9 cellular contexts compared by ENCODE assay signal in the genomic region with DNA sequence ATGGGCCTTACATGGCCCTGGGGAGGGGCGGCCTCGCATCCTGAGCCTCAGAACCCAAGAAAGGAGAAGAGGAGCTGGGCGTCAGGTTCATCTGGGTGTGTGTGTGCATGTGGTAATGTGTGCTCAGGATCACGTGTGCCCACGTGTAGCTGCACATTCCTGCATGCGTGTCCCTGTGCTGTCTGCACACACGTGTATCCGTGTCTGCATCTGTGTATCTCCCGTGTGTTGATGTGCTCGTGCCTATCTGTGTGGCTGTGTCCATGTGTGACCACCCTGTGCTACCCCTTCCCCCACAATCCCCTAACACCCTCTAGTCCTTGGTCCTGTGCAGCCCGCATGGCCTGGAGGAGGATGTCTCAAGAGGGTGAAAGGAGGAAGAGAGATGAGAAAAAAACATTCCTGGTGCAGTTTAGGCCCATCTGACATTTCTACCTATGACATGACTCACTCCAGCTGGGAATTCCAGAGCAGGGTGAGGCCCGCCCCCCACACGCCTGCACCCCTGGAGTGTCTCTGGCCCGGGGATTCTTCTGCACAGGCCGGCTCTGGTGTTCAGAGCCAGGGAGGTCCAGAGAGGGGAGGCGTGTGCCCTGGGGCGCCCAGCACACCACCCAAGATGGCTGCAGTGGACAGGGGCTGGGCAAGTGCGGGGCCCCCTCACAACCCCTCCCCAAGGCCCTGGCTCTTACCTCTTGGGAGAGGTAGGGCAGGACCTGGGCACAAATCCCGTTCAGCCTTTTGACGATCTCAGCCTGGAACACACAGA. TPM values are rescaled to one million over a fixed set of nuclear protein-coding genes. Genes with fewer than 3 reads are reported as not detected.
DNase-seq lines count a peak whose midpoint lies in the region; ATAC-seq and TF ChIP-seq lines count a peak whose summit lies in the region.
"Had no signal": no experiment of that assay in that cellular context is flagged by ENCODE, and none has a peak within 500 bp of the region (broad histone marks: within the 10 kb centered on the region; RNA-seq: fewer than 3 reads in every experiment).

No MANE protein-coding gene starts in this region.

- peaks cover 80% of the 10 kb centered on the region for H3K36me3 ChIP-seq in BLaER1
- H3K36me3 ChIP-seq in HUES64 (ENCODE audit: insufficient read depth, low read length): peaks cover 37% of the 10 kb centered on the region; the same call in 1 of the 2 replicates
- peaks cover 13 to 74% of the 10 kb centered on the region in 2 donors for H3K36me3 ChIP-seq in neuronal stem cell (replicated peaks in 1 of 2; ENCODE audit: control insufficient read depth in 2 of 2, insufficient read depth in 2 of 2, low read length in 2 of 2)
- peaks cover 17% of the 10 kb centered on the region for H3K36me3 ChIP-seq in MG63

- DNase-seq in choroid plexus epithelial cell (ENCODE audit: low read depth) (peak; percentile 72), neuronal stem cell (ENCODE audit: low spot score) (no peak), MG63 (no peak)
- DNase-seq in activated T-helper 1 cell treated with anti-CD3 and anti-CD28 coated beads, Interleukin-12 subunit alpha, Interleukin-12 subunit beta, Interleukin-2, Interleukin-4 antibody, amounts not matched to agents 30 ng/mL and 10 ng/mL and 1 ng/mL, durations not matched to agents 14 hours and 24 hours and 36 hours (ENCODE audit: low spot score): no peak
- no peak for DNase-seq in activated CD8-positive, alpha-beta memory T cell treated with anti-CD3 and anti-CD28 coated beads for 24 hours
- DNase-seq: SHP77 had no signal

- peak overlapping the region; percentile 80 for H2BK15ac ChIP-seq in neuronal stem cell (ENCODE audit: low read length)

- no peak for TF ChIP-seq CTCF in choroid plexus epithelial cell (conservative IDR thresholded peaks at IDR 0.05; ENCODE audit: low read depth, low read length)

- H3K4ac ChIP-seq in neuronal stem cell (ENCODE audit: low read length): peak overlapping the region; percentile 38

- WGBS in HUES64: 79% methylated on average over 19 of the region's 20 CpGs
- no CpG with 5 or more reads among the region's 20 CpGs for WGBS in neuronal stem cell (ENCODE audit: extremely low coverage in 2 of 2, insufficient read length in 2 of 2, insufficient replicate concordance in 1 of 2), 2 donors

- H4K20me1 ChIP-seq in BLaER1: peaks cover 74% of the 10 kb centered on the region

- H3K27me3 Mint-ChIP-seq in activated T-helper 1 cell treated with anti-CD3 and anti-CD28 coated beads, Interleukin-12 subunit alpha, Interleukin-12 subunit beta, Interleukin-2, Interleukin-4 antibody, amounts not matched to agents 30 ng/mL and 10 ng/mL and 1 ng/mL, durations not matched to agents 14 hours and 24 hours and 36 hours (ENCODE audit: insufficient read depth): no peaks in the 10 kb centered on the region

- H2BK120ac ChIP-seq in neuronal stem cell (ENCODE audit: low read depth, low read length): no peak overlapping the region

- H3K27ac Mint-ChIP-seq in activated T-helper 1 cell treated with anti-CD3 and anti-CD28 coated beads, Interleukin-12 subunit alpha, Interleukin-12 subunit beta, Interleukin-2, Interleukin-4 antibody, amounts not matched to agents 30 ng/mL and 10 ng/mL and 1 ng/mL, durations not matched to agents 14 hours and 24 hours and 36 hours: no peak overlapping the region

- no peaks in the 10 kb centered on the region for H3K9me3 Mint-ChIP-seq in activated T-helper 1 cell treated with anti-CD3 and anti-CD28 coated beads, Interleukin-12 subunit alpha, Interleukin-12 subunit beta, Interleukin-2, Interleukin-4 antibody, amounts not matched to agents 30 ng/mL and 10 ng/mL and 1 ng/mL, durations not matched to agents 14 hours and 24 hours and 36 hours

- peak overlapping the region; percentile 81 for H4K91ac ChIP-seq in neuronal stem cell (ENCODE audit: low read depth, low read length, poor library complexity)

- H3K27ac ChIP-seq in BLaER1 (0 out of 2 replicates have a peak overlapping the region, but pooled peaks have one; percentile 41), HUES64 (ENCODE audit: low read depth, low read length) (peak overlapping the region; percentile 49; the same call in 1 of the 2 replicates), neuronal stem cell (replicated peaks; ENCODE audit: low read length) (no peak overlapping the region)

- peak overlapping the region; percentile 84 for H3K18ac ChIP-seq in neuronal stem cell (ENCODE audit: low read length)

- H3K4me3 ChIP-seq in BLaER1 (no peak overlapping the region), HUES64 (ENCODE audit: low read length) (no peak overlapping the region), choroid plexus epithelial cell (ENCODE audit: low read depth, low read length) (no peak overlapping the region), neuronal stem cell (ENCODE audit: low read length in 2 of 2) (peak overlapping the region in 1 of 2 donors; percentile 59), MG63 (no peak overlapping the region)

- H3K27me3 ChIP-seq in BLaER1: no peaks in the 10 kb centered on the region
- peaks cover 2% of the 10 kb centered on the region for H3K27me3 ChIP-seq in HUES64 (ENCODE audit: insufficient read depth, low read length)
- peaks cover 0 to 4% (median 0%) of the 10 kb centered on the region in 3 experiments for H3K27me3 ChIP-seq in neuronal stem cell (ENCODE audit: control insufficient read depth in 3 of 3, insufficient read depth in 3 of 3, low read depth in 1 of 3, low read length in 3 of 3)
- H3K27me3 ChIP-seq in MG63: no peaks in the 10 kb centered on the region

- H3K4me1 ChIP-seq in BLaER1: peaks cover 69% of the 10 kb centered on the region
- peaks cover 30% of the 10 kb centered on the region for H3K4me1 ChIP-seq in HUES64 (ENCODE audit: insufficient read depth, low read length)
- peaks cover 4 to 17% of the 10 kb centered on the region in 2 donors for H3K4me1 ChIP-seq in neuronal stem cell (ENCODE audit: control insufficient read depth in 2 of 2, insufficient read depth in 1 of 2, low read depth in 1 of 2, low read length in 2 of 2)

- H3K9ac ChIP-seq in BLaER1 (0 out of 2 replicates have a peak overlapping the region, but pooled peaks have one; percentile 24), HUES64 (ENCODE audit: low read depth, low read length) (no peak overlapping the region), neuronal stem cell (ENCODE audit: low read depth, low read length, poor library complexity) (peak overlapping the region; percentile 74)

- H2BK5ac ChIP-seq in neuronal stem cell (ENCODE audit: low read length): peak overlapping the region; percentile 79

- H3K9me3 ChIP-seq in BLaER1 (no peaks in the 10 kb centered on the region), HUES64 (ENCODE audit: insufficient read depth, low read depth, low read length) (no peaks in the 10 kb centered on the region), neuronal stem cell (replicated peaks in 1 of 2; ENCODE audit: control insufficient read depth in 2 of 2, insufficient read depth in 1 of 2, low read depth in 1 of 2, low read length in 2 of 2) (peaks cover 0 to 3% of the 10 kb centered on the region in 2 donors), MG63 (no peaks in the 10 kb centered on the region)

- H3K4me1 Mint-ChIP-seq in activated T-helper 1 cell treated with anti-CD3 and anti-CD28 coated beads, Interleukin-12 subunit alpha, Interleukin-12 subunit beta, Interleukin-2, Interleukin-4 antibody, amounts not matched to agents 30 ng/mL and 10 ng/mL and 1 ng/mL, durations not matched to agents 14 hours and 24 hours and 36 hours (ENCODE audit: low read depth): peaks cover 18% of the 10 kb centered on the region

- peak overlapping the region; percentile 70 for H3K23ac ChIP-seq in neuronal stem cell (ENCODE audit: low read depth, low read length, poor library complexity)

- peak overlapping the region; percentile 81 for H2AK5ac ChIP-seq in neuronal stem cell (ENCODE audit: low read depth, low read length)

- no peak for ATAC-seq in GM18873 (IDR thresholded peaks at IDR 0.05; ENCODE audit: low FRiP score, unreplicated experiment)

- peak overlapping the region; percentile 51 for H2BK12ac ChIP-seq in neuronal stem cell (ENCODE audit: low read length)

- no peak overlapping the region for H2AFZ ChIP-seq in neuronal stem cell (ENCODE audit: low read length)

- no peaks in the 10 kb centered on the region for H3K79me1 ChIP-seq in neuronal stem cell (ENCODE audit: low read depth, low read length)

- H4K8ac ChIP-seq in neuronal stem cell (ENCODE audit: low read depth, low read length): no peak overlapping the region

- intact Hi-C loops in activated T-helper 1 cell treated with anti-CD3 and anti-CD28 coated beads, Interleukin-12 subunit alpha, Interleukin-12 subunit beta, Interleukin-2, Interleukin-4 antibody, amounts not matched to agents 30 ng/mL and 10 ng/mL and 1 ng/mL, durations not matched to agents 14 hours and 24 hours and 36 hours (cut with micrococcal nuclease): no loop called here

- H3K4me2 ChIP-seq in BLaER1 (peak overlapping the region; percentile 36), neuronal stem cell (ENCODE audit: insufficient read depth, low read length, poor library complexity, severe bottlenecking) (no peak overlapping the region)

- H3K4me3 Mint-ChIP-seq in activated T-helper 1 cell treated with anti-CD3 and anti-CD28 coated beads, Interleukin-12 subunit alpha, Interleukin-12 subunit beta, Interleukin-2, Interleukin-4 antibody, amounts not matched to agents 30 ng/mL and 10 ng/mL and 1 ng/mL, durations not matched to agents 14 hours and 24 hours and 36 hours: no peak overlapping the region

- H3K14ac ChIP-seq in neuronal stem cell (ENCODE audit: low read length): peak overlapping the region; percentile 72

- peaks cover 41% of the 10 kb centered on the region for H3K36me3 Mint-ChIP-seq in activated T-helper 1 cell treated with anti-CD3 and anti-CD28 coated beads, Interleukin-12 subunit alpha, Interleukin-12 subunit beta, Interleukin-2, Interleukin-4 antibody, amounts not matched to agents 30 ng/mL and 10 ng/mL and 1 ng/mL, durations not matched to agents 14 hours and 24 hours and 36 hours (ENCODE audit: low read depth)

RNA-seq across cellular contexts. Expression of a gene that starts 7.1 kb away (rescaled TPM):
- polyA plus RNA-seq in HUES64 (2013, experiment 1 of 2): 95.1 TPM
- polyA plus RNA-seq in HUES64 (2013, experiment 2 of 2): 123 TPM
- polyA plus RNA-seq in neuronal stem cell (2013, experiment 1 of 2): 162 TPM
- 164 TPM for polyA plus RNA-seq in neuronal stem cell (2013, experiment 2 of 2)
- 378 and 399 TPM in 2 replicates for total RNA-seq in activated T-helper 1 cell treated with anti-CD3 and anti-CD28 coated beads, Interleukin-12 subunit alpha, Interleukin-12 subunit beta, Interleukin-2, Interleukin-4 antibody, amounts not matched to agents 30 ng/mL and 10 ng/mL and 1 ng/mL, durations not matched to agents 14 hours and 24 hours and 36 hours
- total RNA-seq in MG63 (2014; rRNA removed; shearing (Covaris generic); ENCODE audit: low replicate concordance): 165 and 217 TPM in 2 replicates

RNA-seq across cellular contexts. Expression of a gene that starts 26.1 kb away (rescaled TPM):
- polyA plus RNA-seq in HUES64 (2013, experiment 1 of 2): 1.8 TPM
- 2.2 TPM for polyA plus RNA-seq in HUES64 (2013, experiment 2 of 2)
- polyA plus RNA-seq in neuronal stem cell (2013, experiment 1 of 2): 0.36 TPM
- 0.21 TPM for polyA plus RNA-seq in neuronal stem cell (2013, experiment 2 of 2)
- 0.78 and 1.1 TPM in 2 replicates for total RNA-seq in activated T-helper 1 cell treated with anti-CD3 and anti-CD28 coated beads, Interleukin-12 subunit alpha, Interleukin-12 subunit beta, Interleukin-2, Interleukin-4 antibody, amounts not matched to agents 30 ng/mL and 10 ng/mL and 1 ng/mL, durations not matched to agents 14 hours and 24 hours and 36 hours
- 1.5 and 4.1 TPM in 2 replicates for total RNA-seq in MG63 (2014; rRNA removed; shearing (Covaris generic); ENCODE audit: low replicate concordance)

RNA-seq across cellular contexts. Expression of a gene that starts 39.0 kb away (rescaled TPM):
- 12.7 TPM for polyA plus RNA-seq in HUES64 (2013, experiment 1 of 2)
- polyA plus RNA-seq in HUES64 (2013, experiment 2 of 2): 12.2 TPM
- polyA plus RNA-seq in neuronal stem cell (2013, experiment 1 of 2): 19.2 TPM
- polyA plus RNA-seq in neuronal stem cell (2013, experiment 2 of 2): 20.0 TPM
- total RNA-seq in activated T-helper 1 cell treated with anti-CD3 and anti-CD28 coated beads, Interleukin-12 subunit alpha, Interleukin-12 subunit beta, Interleukin-2, Interleukin-4 antibody, amounts not matched to agents 30 ng/mL and 10 ng/mL and 1 ng/mL, durations not matched to agents 14 hours and 24 hours and 36 hours: 4.1 and 5.7 TPM in 2 replicates
- total RNA-seq in MG63 (2014; rRNA removed; shearing (Covaris generic); ENCODE audit: low replicate concordance): 29.7 and 46.0 TPM in 2 replicates
